10 cellular contexts compared by ENCODE assay signal in genomic region chr12:57517187-57517586, GRCh38. TPM values are rescaled to one million over a fixed set of nuclear protein-coding genes. Genes with fewer than 3 reads are reported as not detected.
DNase-seq lines count a peak whose midpoint lies in the region; ATAC-seq and TF ChIP-seq lines count a peak whose summit lies in the region.
"Had no signal": no experiment of that assay in that cellular context is flagged by ENCODE, and none has a peak within 500 bp of the region (broad histone marks: within the 10 kb centered on the region; RNA-seq: fewer than 3 reads in every experiment).

No MANE protein-coding gene starts in this region.

- H3K27ac ChIP-seq in H9 (ENCODE audit: insufficient read length, low read depth, low read length) (no peak overlapping the region), brain microvascular endothelial cell (no peak overlapping the region), ovary (no peak overlapping the region)
- H3K27ac ChIP-seq: HL-60 had no signal

- H2BK12ac ChIP-seq in H9 (ENCODE audit: insufficient read length, low read depth, low read length), result no peak overlapping the region

- no peak overlapping the region for H2BK15ac ChIP-seq in H9 (ENCODE audit: low read depth, low read length)

- H3K27me3 Mint-ChIP-seq in H9 (ENCODE audit: low read depth), result no peaks in the 10 kb centered on the region; the same call in 1 of the 2 replicates
- H3K27me3 Mint-ChIP-seq in natural killer cell treated with Interleukin-12 subunit alpha and Interleukin-12 subunit beta and Interleukin-15 and Interleukin-18, amount 100 ng/mL, for 72 hours, result no peaks in the 10 kb centered on the region

- H3K14ac ChIP-seq in H9 (ENCODE audit: insufficient read depth, low read length), result no peak overlapping the region

- WGBS in H9 (ENCODE audit: extremely low coverage, insufficient read length, low lambda C conversion rate), result no CpG with 5 or more reads among the region's 1 CpG
- 23 to 56% (median 44%) methylated on average over 1 of the region's 1 CpG for WGBS in ovary, 3 donors

- ATAC-seq in natural killer cell treated with Interleukin-12 subunit alpha and Interleukin-12 subunit beta and Interleukin-15 and Interleukin-18, amount 100 ng/mL, for 72 hours, result no peak

- no peak overlapping the region for H4K8ac ChIP-seq in H9 (replicated peaks; ENCODE audit: insufficient read length, low read depth, low read length)

- DNase-seq in BE2C (peak; percentile 44), H9 (no peak), brain microvascular endothelial cell (peak; percentile 7), NCI-H128 (lab: John Stamatoyannopoulos, UW; ENCODE audit: unreplicated experiment) (no peak), SW480 (ENCODE audit: low spot score) (no peak), ovary (no peak)
- no peak for DNase-seq in natural killer cell treated with Interleukin-12 subunit alpha and Interleukin-12 subunit beta and Interleukin-15 and Interleukin-18, amount 100 ng/mL, for 72 hours (ENCODE audit: low spot score)
- DNase-seq in stimulated activated CD8-positive, alpha-beta memory T cell treated with anti-CD3 and anti-CD28 coated beads, Interleukin-4, amount 100 ng/mL, for 48 hours, result no peak
- DNase-seq: activated effector memory CD4-positive, alpha-beta T cell treated with anti-CD3 and anti-CD28 coated beads, Interleukin-2, amount 50 U/mL, for 16 hours had no signal

- no peak overlapping the region for H3K4me3 Mint-ChIP-seq in H9
- peak overlapping the region; percentile 48 for H3K4me3 Mint-ChIP-seq in natural killer cell treated with Interleukin-12 subunit alpha and Interleukin-12 subunit beta and Interleukin-15 and Interleukin-18, amount 100 ng/mL, for 72 hours

- H3K36me3 ChIP-seq in BE2C (peaks cover 67% of the 10 kb centered on the region), brain microvascular endothelial cell (replicated peaks) (peaks cover 56% of the 10 kb centered on the region), ovary (no peaks in the 10 kb centered on the region)

- H3K9ac ChIP-seq in H9 (ENCODE audit: extremely low read depth, insufficient read length, low read length), result no peak overlapping the region

- H3T11ph ChIP-seq in H9 (ENCODE audit: low read length), result no peak overlapping the region

- TF ChIP-seq EP300 in ovary (IDR thresholded peaks at IDR 0.05), result no peak

- H3K4me1 ChIP-seq in BE2C (peaks cover 17% of the 10 kb centered on the region), H9 (ENCODE audit: insufficient read depth, low read length) (peaks cover 3% of the 10 kb centered on the region; the same call in 1 of the 2 replicates), ovary (ENCODE audit: insufficient read depth) (peaks cover 9% of the 10 kb centered on the region)

- H3K9me3 ChIP-seq in BE2C, result no peaks in the 10 kb centered on the region
- no peaks in the 10 kb centered on the region for H3K9me3 ChIP-seq in H9 (ENCODE audit: control insufficient read depth, low read depth, low read length)
- no peaks in the 10 kb centered on the region for H3K9me3 ChIP-seq in ovary

- H3K18ac ChIP-seq in H9 (ENCODE audit: insufficient read length, low read depth, low read length), result no peak overlapping the region

- in situ Hi-C loops in brain microvascular endothelial cell (cut with HindIII; ENCODE audit: low pct_ligation_motif_present, low sequenced_read_pairs), result no loop called here

- peak overlapping the region; percentile 29 to 87 (median 31); a peak in 4 of 7 replicates for H3K27ac Mint-ChIP-seq in H9
- H3K27ac Mint-ChIP-seq in natural killer cell treated with Interleukin-12 subunit alpha and Interleukin-12 subunit beta and Interleukin-15 and Interleukin-18, amount 100 ng/mL, for 72 hours, result peak overlapping the region; percentile 98 to 100

- no peaks in the 10 kb centered on the region for H3K79me1 ChIP-seq in H9 (ENCODE audit: insufficient read depth, low read depth, low read length, poor library complexity, severe bottlenecking)

- H3K27me3 ChIP-seq in BE2C, result no peaks in the 10 kb centered on the region
- H3K27me3 ChIP-seq in H9 (ENCODE audit: insufficient read depth, low read length), result no peaks in the 10 kb centered on the region
- H3K27me3 ChIP-seq in brain microvascular endothelial cell (replicated peaks), result no peaks in the 10 kb centered on the region
- H3K27me3 ChIP-seq in ovary, result no peaks in the 10 kb centered on the region

- H2AFZ ChIP-seq in H9 (ENCODE audit: low read length), result no peak overlapping the region

- H3K4me1 Mint-ChIP-seq in H9, result peaks cover 22 to 29% of the 10 kb centered on the region in 2 experiments
- peaks cover 38 to 58% of the 10 kb centered on the region in 2 donors for H3K4me1 Mint-ChIP-seq in natural killer cell treated with Interleukin-12 subunit alpha and Interleukin-12 subunit beta and Interleukin-15 and Interleukin-18, amount 100 ng/mL, for 72 hours (ENCODE audit: low read depth in 2 of 2)

- no peak overlapping the region for H2BK20ac ChIP-seq in H9 (ENCODE audit: low read depth, low read length, poor library complexity, severe bottlenecking)

- H3K79me2 ChIP-seq in H9 (ENCODE audit: insufficient read depth, low read length), result 0 out of 2 replicates have a peak, but pooled peaks cover 1% of the 10 kb centered on the region

- H3K36me3 Mint-ChIP-seq in H9 (ENCODE audit: insufficient read depth in 1 of 3, low read depth in 3 of 3), result peaks cover 56 to 72% (median 68%) of the 10 kb centered on the region in 3 experiments
- peaks cover 43% of the 10 kb centered on the region for H3K36me3 Mint-ChIP-seq in natural killer cell treated with Interleukin-12 subunit alpha and Interleukin-12 subunit beta and Interleukin-15 and Interleukin-18, amount 100 ng/mL, for 72 hours

- no peak overlapping the region for H3K4me2 ChIP-seq in H9 (ENCODE audit: insufficient read depth, insufficient read length, low read length)

- H3K4me3 ChIP-seq in BE2C (ENCODE audit: low read depth, low read length), result no peak overlapping the region
- no peak overlapping the region for H3K4me3 ChIP-seq in brain microvascular endothelial cell (ENCODE audit: low read depth, low read length)
- H3K4me3 ChIP-seq in ovary, result no peak overlapping the region

- no peak overlapping the region for H2BK5ac ChIP-seq in H9 (ENCODE audit: insufficient read length, low read length)

- H3K23me2 ChIP-seq in H9 (ENCODE audit: insufficient read length, low read depth, low read length, poor library complexity, severe bottlenecking), result peaks cover 14% of the 10 kb centered on the region

- no peak overlapping the region for H3K56ac ChIP-seq in H9 (ENCODE audit: insufficient read length, low read depth, low read length)

- TF ChIP-seq CTCF in BE2C (IDR thresholded peaks at IDR 0.05; ENCODE audit: low read depth, low read length), result no peak
- TF ChIP-seq CTCF in H9 (conservative IDR thresholded peaks at IDR 0.05), result no peak
- no peak for TF ChIP-seq CTCF in brain microvascular endothelial cell (IDR thresholded peaks at IDR 0.05; ENCODE audit: low read depth, low read length, missing control alignments)
- no peak for TF ChIP-seq CTCF in ovary (IDR thresholded peaks at IDR 0.05)

- H3K23ac ChIP-seq in H9 (ENCODE audit: insufficient read length, low read depth, low read length), result no peak overlapping the region

- no peak overlapping the region for H4K91ac ChIP-seq in H9 (ENCODE audit: insufficient read length, low read depth, low read length)

- H2BK120ac ChIP-seq in H9 (ENCODE audit: low read depth, low read length, poor library complexity, severe bottlenecking), result no peak overlapping the region

- H2AK5ac ChIP-seq in H9 (ENCODE audit: insufficient read length, low read length), result no peak overlapping the region

- intact Hi-C loops in ovary (cut with DNase I), result no loop called here

- H3K4ac ChIP-seq in H9 (ENCODE audit: low read depth, low read length), result no peak overlapping the region

- no peak overlapping the region for H4K5ac ChIP-seq in H9 (ENCODE audit: insufficient read length, low read depth, low read length)

- H3K9me3 Mint-ChIP-seq in H9, result no peaks in the 10 kb centered on the region
- H3K9me3 Mint-ChIP-seq in natural killer cell treated with Interleukin-12 subunit alpha and Interleukin-12 subunit beta and Interleukin-15 and Interleukin-18, amount 100 ng/mL, for 72 hours, result no peaks in the 10 kb centered on the region

- H4K20me1 ChIP-seq in H9 (ENCODE audit: control insufficient read depth, insufficient read depth, insufficient read length), result no peaks in the 10 kb centered on the region

- no peak for TF ChIP-seq POLR2A in ovary (IDR thresholded peaks at IDR 0.05)

RNA-seq across cellular contexts. Expression of gene DDIT3, which starts 3.1 kb away (rescaled TPM):
- polyA plus RNA-seq in BE2C (2012; ENCODE audit: insufficient read depth, insufficient read length, low read depth), result 134 TPM
- total RNA-seq in H9 (2021), result 12.8 and 14.1 TPM in 2 replicates
- total RNA-seq in natural killer cell treated with Interleukin-12 subunit alpha and Interleukin-12 subunit beta and Interleukin-15 and Interleukin-18, amount 100 ng/mL, for 72 hours, result 10 to 100 TPM; 22.2 to 39.8 TPM
- 10 to 100 TPM; 22.1 to 84.9 (median 29.2) TPM for total RNA-seq in ovary
- polyA plus RNA-seq in ovary, result 10 to 100 TPM; 34.9 to 62.1 TPM

RNA-seq across cellular contexts. Expression of gene MBD6, which starts 5.4 kb away (rescaled TPM):
- polyA plus RNA-seq in BE2C (2012; ENCODE audit: insufficient read depth, insufficient read length, low read depth), result 110 TPM
- 66.0 and 66.8 TPM in 2 replicates for total RNA-seq in H9 (2021)
- total RNA-seq in natural killer cell treated with Interleukin-12 subunit alpha and Interleukin-12 subunit beta and Interleukin-15 and Interleukin-18, amount 100 ng/mL, for 72 hours, result 100 to 1,000 TPM in 1 of 2 donors, 10 to 100 TPM in 1; 94.1 to 123 TPM
- 100 to 1,000 TPM in 2 of 7 donors, 10 to 100 TPM in 5; 25.2 to 122 (median 79.7) TPM for total RNA-seq in ovary
- polyA plus RNA-seq in ovary, result 10 to 100 TPM; 18.1 to 35.0 TPM

RNA-seq across cellular contexts. Expression of gene MARS1, which starts 29.3 kb away (rescaled TPM):
- 846 TPM for polyA plus RNA-seq in BE2C (2012; ENCODE audit: insufficient read depth, insufficient read length, low read depth)
- total RNA-seq in H9 (2021) (352 and 368 TPM in 2 replicates), ovary (100 to 1,000 TPM in 2 of 7 donors, 10 to 100 TPM in 5; 21.1 to 479 (median 66.4) TPM)
- 100 to 1,000 TPM; 336 to 446 TPM for total RNA-seq in natural killer cell treated with Interleukin-12 subunit alpha and Interleukin-12 subunit beta and Interleukin-15 and Interleukin-18, amount 100 ng/mL, for 72 hours
- 10 to 100 TPM; 30.8 to 87.4 TPM for polyA plus RNA-seq in ovary

RNA-seq across cellular contexts. Expression of gene DCTN2, which starts 29.8 kb away (rescaled TPM):
- polyA plus RNA-seq in BE2C (2012; ENCODE audit: insufficient read depth, insufficient read length, low read depth), result 94.2 TPM
- total RNA-seq in H9 (2021) (96.6 and 97.7 TPM in 2 replicates), ovary (100 to 1,000 TPM in 1 of 7 donors, 10 to 100 TPM in 6; 70.7 to 100 (median 97.4) TPM)
- total RNA-seq in natural killer cell treated with Interleukin-12 subunit alpha and Interleukin-12 subunit beta and Interleukin-15 and Interleukin-18, amount 100 ng/mL, for 72 hours, result 10 to 100 TPM; 94.2 to 98.7 TPM
- 100 to 1,000 TPM; 128 to 226 TPM for polyA plus RNA-seq in ovary

RNA-seq across cellular contexts. Expression of gene KIF5A, which starts 32.7 kb away (rescaled TPM):
- 27.5 TPM for polyA plus RNA-seq in BE2C (2012; ENCODE audit: insufficient read depth, insufficient read length, low read depth)
- total RNA-seq in H9 (2021), result 17.7 and 18.5 TPM in 2 replicates
- total RNA-seq in natural killer cell treated with Interleukin-12 subunit alpha and Interleukin-12 subunit beta and Interleukin-15 and Interleukin-18, amount 100 ng/mL, for 72 hours, result 1 to 10 TPM in 1 of 2 donors, under 1 TPM in 1; 0.29 to 2.0 TPM
- under 1 TPM in 6 of 7 donors, not detected in 1; 0.08 to 0.48 (median 0.30) TPM for total RNA-seq in ovary
- polyA plus RNA-seq in ovary, result under 1 TPM; 0.15 to 0.48 TPM

Comparison
In these comparisons a context has a peak if more than half of its experiments do, and no peak if none do; other contexts are left out.
1. DNase-seq: peak in BE2C (single experiment) and brain microvascular endothelial cell (single experiment); none in H9 (single experiment), natural killer cell treated with Interleukin-12 subunit alpha and Interleukin-12 subunit beta and Interleukin-15 and Interleukin-18, amount 100 ng/mL, for 72 hours (single experiment), NCI-H128 (single experiment), SW480 (single experiment), stimulated activated CD8-positive, alpha-beta memory T cell treated with anti-CD3 and anti-CD28 coated beads, Interleukin-4, amount 100 ng/mL, for 48 hours (single experiment) and ovary (0 of 5).